In genomic region chr6:157281570-157281969, GRCh38 we compare ENCODE assay signal across 8 cellular contexts. TPM values are rescaled to one million over a fixed set of nuclear protein-coding genes. Genes with fewer than 3 reads are reported as not detected.
DNase-seq lines count a peak whose midpoint lies in the region; ATAC-seq and TF ChIP-seq lines count a peak whose summit lies in the region.

No MANE protein-coding gene starts in this region.

- no peaks in the 10 kb centered on the region for H3K9me3 ChIP-seq in Karpas-422 (ENCODE audit: low read length)

- no peak overlapping the region for H4K5ac ChIP-seq in mesendoderm (ENCODE audit: low read length)

- no peaks in the 10 kb centered on the region for H3K9me2 ChIP-seq in Karpas-422 (replicated peaks; ENCODE audit: insufficient read depth, low read length)

- H2BK120ac ChIP-seq in mesendoderm (ENCODE audit: low read depth, low read length) = no peak overlapping the region

- H3K79me1 ChIP-seq in mesendoderm (ENCODE audit: low read length) = no peaks in the 10 kb centered on the region

- no peak overlapping the region for H3K18ac ChIP-seq in mesendoderm (ENCODE audit: low read length)

- H3K4me3 ChIP-seq in Karpas-422 (ENCODE audit: low read length) (no peak overlapping the region), astrocyte of the spinal cord (ENCODE audit: low read depth, low read length) (no peak overlapping the region), mesendoderm (ENCODE audit: low read length) (no peak overlapping the region)

- ATAC-seq in HG03442 (IDR thresholded peaks at IDR 0.05; ENCODE audit: unreplicated experiment) (no peak), GM18873 (IDR thresholded peaks at IDR 0.05; ENCODE audit: low FRiP score, unreplicated experiment) (no peak), HG02623 (IDR thresholded peaks at IDR 0.05; ENCODE audit: unreplicated experiment) (no peak)

- TF ChIP-seq CTCF in astrocyte of the spinal cord (IDR thresholded peaks at IDR 0.05; ENCODE audit: low read depth, low read length) = peak; percentile 33

- H4K8ac ChIP-seq in mesendoderm (ENCODE audit: low read depth, low read length) = no peak overlapping the region

- in situ Hi-C loops in astrocyte of the spinal cord (cut with HindIII; ENCODE audit: low sequenced_read_pairs) = no loop called here

- H4K20me1 ChIP-seq in Karpas-422 (ENCODE audit: insufficient read depth, low read depth, low read length) = no peaks in the 10 kb centered on the region

- DNase-seq in D341Med (ENCODE audit: low spot score) (peak; percentile 64), Karpas-422 (peak; percentile 77), astrocyte of the spinal cord (ENCODE audit: low read depth, low spot score) (no peak), mesendoderm (peak; percentile 36)
- no peak for DNase-seq in activated CD4-positive, CD25-positive, alpha-beta regulatory T cell treated with anti-CD3 and anti-CD28 coated beads, Interleukin-2, amount 50 U/mL, for 72 hours

- H3K4me2 ChIP-seq in Karpas-422 (ENCODE audit: low read depth, low read length, poor library complexity, severe bottlenecking) = no peak overlapping the region
- no peak overlapping the region for H3K4me2 ChIP-seq in mesendoderm (ENCODE audit: low read length)

- H3K9ac ChIP-seq in Karpas-422 (ENCODE audit: low read length) = no peak overlapping the region
- no peak overlapping the region for H3K9ac ChIP-seq in mesendoderm (ENCODE audit: low read length)

- H2AFZ ChIP-seq in Karpas-422 (ENCODE audit: low read length) = no peak overlapping the region

- no CpG with 5 or more reads among the region's 9 CpGs for WGBS in mesendoderm (ENCODE audit: extremely low coverage, insufficient coverage, low lambda C conversion rate)

- no peak overlapping the region for H2AK5ac ChIP-seq in mesendoderm (ENCODE audit: low read length)

- H3K56ac ChIP-seq in mesendoderm (ENCODE audit: low read length) = no peak overlapping the region

- H3K4ac ChIP-seq in mesendoderm (ENCODE audit: low read depth, low read length) = no peak overlapping the region

- H3K36me3 ChIP-seq in Karpas-422 (ENCODE audit: insufficient read depth, low read length) = no peaks in the 10 kb centered on the region
- no peaks in the 10 kb centered on the region for H3K36me3 ChIP-seq in mesendoderm (ENCODE audit: control insufficient read depth, insufficient read depth, low read length)

- no peak overlapping the region for H3K23ac ChIP-seq in mesendoderm (ENCODE audit: low read length)

- H3K27ac ChIP-seq in Karpas-422 (ENCODE audit: low read length) = no peak overlapping the region
- no peak overlapping the region for H3K27ac ChIP-seq in mesendoderm (ENCODE audit: low read depth, low read length)

- H3K79me2 ChIP-seq in Karpas-422 (ENCODE audit: low read length) = no peaks in the 10 kb centered on the region
- no peaks in the 10 kb centered on the region for H3K79me2 ChIP-seq in mesendoderm (ENCODE audit: control insufficient read depth, insufficient read depth, low read length)

- H3K4me1 ChIP-seq in Karpas-422 (ENCODE audit: low read length) (no peaks in the 10 kb centered on the region; the same call in 1 of the 2 replicates), mesendoderm (ENCODE audit: control insufficient read depth, low read depth, low read length) (no peaks in the 10 kb centered on the region)

- no peak overlapping the region for H2BK5ac ChIP-seq in mesendoderm (ENCODE audit: low read length)

- no peak overlapping the region for H2BK15ac ChIP-seq in mesendoderm (replicated peaks; ENCODE audit: low read depth)

- H3K27me3 ChIP-seq in Karpas-422 (ENCODE audit: low read length) (no peaks in the 10 kb centered on the region), mesendoderm (ENCODE audit: insufficient read depth, low read length, poor library complexity) (no peaks in the 10 kb centered on the region)

RNA-seq across cellular contexts. Expression of gene TMEM242, which starts 41.7 kb away (rescaled TPM):
- total RNA-seq in Karpas-422 (2014; rRNA removed; shearing (Covaris generic); ENCODE audit: low replicate concordance) = 3.4 and 5.5 TPM in 2 replicates
- polyA plus RNA-seq in mesendoderm (2013, experiment 1 of 2) = 4.4 TPM
- 4.6 TPM for polyA plus RNA-seq in mesendoderm (2013, experiment 2 of 2)

Comparison
In these comparisons a context has a peak if more than half of its experiments do, and no peak if none do; other contexts are left out.
1. DNase-seq: peak in D341Med (single experiment), Karpas-422 (single experiment) and mesendoderm (single experiment); none in astrocyte of the spinal cord (single experiment) and activated CD4-positive, CD25-positive, alpha-beta regulatory T cell treated with anti-CD3 and anti-CD28 coated beads, Interleukin-2, amount 50 U/mL, for 72 hours (single experiment).